Comparison of ENCODE assay signal across 9 cellular contexts in the genomic region with DNA sequence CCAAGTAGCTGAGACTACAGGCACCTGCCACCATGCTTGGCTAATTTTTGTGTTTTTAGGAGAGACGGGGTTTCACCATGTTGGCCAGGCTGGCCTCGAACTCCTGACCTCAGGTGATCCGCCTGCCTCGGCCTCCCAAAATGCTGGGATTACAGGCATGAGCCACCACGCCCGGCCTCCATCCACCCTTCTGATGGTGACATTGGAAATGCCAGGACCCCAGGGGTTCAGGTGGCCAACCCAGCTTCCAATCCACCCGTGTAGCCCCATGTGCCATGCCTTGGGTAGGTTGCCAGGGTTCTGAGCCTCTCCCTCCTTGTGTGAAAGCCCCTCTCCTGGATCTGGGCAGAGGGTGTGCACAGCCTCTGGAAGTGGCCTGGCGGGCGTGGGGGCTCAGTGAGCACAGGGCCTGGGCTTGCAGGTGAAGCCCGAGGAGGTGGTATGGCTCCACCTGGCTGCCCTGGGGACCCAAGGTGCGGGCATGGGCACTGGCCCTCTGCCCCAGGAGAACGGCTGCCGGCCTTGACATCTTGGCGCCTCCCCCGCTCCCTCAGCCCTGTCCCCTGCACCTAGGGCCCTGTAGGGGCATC. TPM values are rescaled to one million over a fixed set of nuclear protein-coding genes. Genes with fewer than 3 reads are reported as not detected.
"Had no signal": no experiment of that assay in that cellular context is flagged by ENCODE, and none has a peak within 500 bp of the region (broad histone marks: within the 10 kb centered on the region; RNA-seq: fewer than 3 reads in every experiment).

No MANE protein-coding gene starts in this region.

RNA-seq across cellular contexts. Expression of a gene that starts 28.2 kb away (rescaled TPM):
- total RNA-seq: activated CD4-positive, alpha-beta memory T cell treated with anti-CD3 and anti-CD28 coated beads, Interleukin-2, amount 10 ng/mL, durations not matched to agents 7 days and 5 days; activated CD4-positive, alpha-beta T cell treated with anti-CD3 and anti-CD28 coated beads, Interleukin-2, amount 10 ng/mL, durations not matched to agents 7 days and 5 days; activated CD8-positive, alpha-beta memory T cell treated with anti-CD3 and anti-CD28 coated beads, Interleukin-2, amount 10 ng/mL, durations not matched to agents 7 days and 5 days; activated T-helper 2 cell treated with anti-CD3 and anti-CD28 coated beads, Interferon-gamma antibody, Interleukin-2, Interleukin-4, amounts not matched to agents 10 μg/mL and 5 μg/mL and 100 μg/mL, durations not matched to agents 14 hours and 24 hours and 36 hours; endothelial cell of umbilical vein; naive thymus-derived CD4-positive, alpha-beta T cell; SK-MEL-5; T-helper 2 cell treated with Interferon-gamma antibody and Interleukin-4, amounts not matched to agents 100 ng/mL and 5 ng/mL, for 36 hours had no signal
- polyA plus RNA-seq: endothelial cell of umbilical vein; fibroblast of lung; naive thymus-derived CD4-positive, alpha-beta T cell had no signal
